In the genomic region with DNA sequence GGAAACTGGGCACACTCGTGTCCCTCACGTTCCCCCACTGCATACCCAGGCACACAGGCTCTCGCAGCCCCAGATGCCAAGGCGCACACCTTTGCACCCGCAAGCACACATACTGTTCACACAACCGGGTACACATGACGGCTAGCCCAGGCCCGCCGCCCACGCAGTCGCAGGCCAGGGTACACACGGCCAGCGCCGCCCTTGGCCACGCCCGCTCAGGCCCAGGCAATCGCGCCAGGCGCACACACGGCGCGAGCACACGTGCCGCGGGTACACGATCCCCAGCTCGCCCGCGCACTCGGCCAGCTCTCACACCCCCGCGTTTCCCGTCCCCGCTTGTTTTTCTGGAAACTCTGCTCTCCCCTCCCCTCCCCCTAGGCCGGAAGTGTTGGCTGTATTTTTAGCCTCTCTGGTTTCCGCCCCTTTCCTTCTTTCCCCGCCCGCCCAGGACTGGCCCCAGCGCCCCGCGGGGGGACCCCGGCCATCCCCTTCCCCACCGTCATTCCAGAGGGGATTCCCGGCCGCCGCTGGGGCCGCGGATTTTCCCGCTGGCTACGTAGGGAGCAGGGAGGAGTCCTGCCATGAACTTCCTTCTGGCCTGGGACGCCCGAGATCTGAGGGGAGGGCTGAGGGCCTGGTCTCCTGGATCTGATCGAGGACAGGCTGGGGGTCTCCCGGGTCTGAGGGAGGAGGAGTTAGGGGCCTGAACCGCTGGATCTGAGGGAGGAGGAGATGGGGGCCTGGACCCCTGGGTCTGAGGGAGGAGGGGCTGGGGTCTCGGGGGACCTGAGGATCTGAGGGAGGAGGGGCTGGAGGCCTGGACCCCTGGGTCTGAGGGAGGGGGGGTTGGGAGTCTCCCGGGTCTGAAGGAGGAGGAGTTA, we compare ENCODE assay signal across 8 cellular contexts. TPM values are rescaled to one million over a fixed set of nuclear protein-coding genes. Genes with fewer than 3 reads are reported as not detected.
DNase-seq lines count a peak whose midpoint lies in the region; ATAC-seq, FAIRE-seq and TF ChIP-seq lines count a peak whose summit lies in the region.

No MANE protein-coding gene starts in this region.

- peak overlapping the region; percentile 43 for H3K4me3 ChIP-seq in fibroblast of mammary gland (ENCODE audit: control insufficient read depth, low read depth, low read length)
- H3K4me3 ChIP-seq in naive thymus-derived CD4-positive, alpha-beta T cell (ENCODE audit: low read length), result peak overlapping the region; percentile 88

- ATAC-seq in naive thymus-derived CD4-positive, alpha-beta T cell, result peak; percentile 4
- peak; percentile 17 for ATAC-seq in stimulated activated effector memory CD8-positive, alpha-beta T cell treated with anti-CD3 and anti-CD28 coated beads, Interleukin-12 subunit alpha, Interleukin-12 subunit beta, amount 100 ng/mL, for 72 hours

- peak; percentile 51 for FAIRE-seq in HTR-8/SVneo (lab: Jason Lieb, UNC)

- no peak for TF ChIP-seq CTCF in fibroblast of mammary gland (conservative IDR thresholded peaks at IDR 0.05; ENCODE audit: control insufficient read depth, insufficient read depth, low read depth, low read length)

- H3K27me3 ChIP-seq in naive thymus-derived CD4-positive, alpha-beta T cell (ENCODE audit: control insufficient read depth in 2 of 2, insufficient read depth in 2 of 2, low read length in 2 of 2), result no peaks in the 10 kb centered on the region

- intact Hi-C loops in activated T-helper 2 cell treated with anti-CD3 and anti-CD28 coated beads, Interferon-gamma antibody, Interleukin-2, Interleukin-4, amounts not matched to agents 10 μg/mL and 5 μg/mL and 100 μg/mL, durations not matched to agents 14 hours and 24 hours and 36 hours (cut with micrococcal nuclease), result loop anchor here (10.0 kb wide), 1 partner anchor 548 kb away; no protein-coding TSS in a partner anchor
- intact Hi-C loops in naive thymus-derived CD4-positive, alpha-beta T cell (cut with micrococcal nuclease), result loop anchor here (1.0 to 2.0 kb wide), 3 partner anchors 10 to 552 kb away; partner anchors contain the start of genes MED29 (in 2 of the 2), PAF1 (in 2 of the 2) and PLEKHG2 (in 1 of the 2)

- no peaks in the 10 kb centered on the region for H3K9me3 ChIP-seq in naive thymus-derived CD4-positive, alpha-beta T cell (ENCODE audit: control insufficient read depth in 2 of 3, low read length in 3 of 3)

- H3K4me3 Mint-ChIP-seq in activated T-helper 2 cell treated with anti-CD3 and anti-CD28 coated beads, Interferon-gamma antibody, Interleukin-2, Interleukin-4, amounts not matched to agents 10 μg/mL and 5 μg/mL and 100 μg/mL, durations not matched to agents 14 hours and 24 hours and 36 hours (ENCODE audit: low read depth), result peak overlapping the region; percentile 79
- H3K4me3 Mint-ChIP-seq in naive thymus-derived CD4-positive, alpha-beta T cell, result peak overlapping the region; percentile 63 to 99 (median 86)
- peak overlapping the region; percentile 97 for H3K4me3 Mint-ChIP-seq in stimulated activated effector memory CD8-positive, alpha-beta T cell treated with anti-CD3 and anti-CD28 coated beads, Interleukin-12 subunit alpha, Interleukin-12 subunit beta, amount 100 ng/mL, for 72 hours

- H3K27me3 Mint-ChIP-seq in activated T-helper 2 cell treated with anti-CD3 and anti-CD28 coated beads, Interferon-gamma antibody, Interleukin-2, Interleukin-4, amounts not matched to agents 10 μg/mL and 5 μg/mL and 100 μg/mL, durations not matched to agents 14 hours and 24 hours and 36 hours (ENCODE audit: low read depth), result no peaks in the 10 kb centered on the region
- peaks cover 0 to 3% (median 0%) of the 10 kb centered on the region in 5 donors for H3K27me3 Mint-ChIP-seq in naive thymus-derived CD4-positive, alpha-beta T cell

- H3K27ac Mint-ChIP-seq in activated T-helper 2 cell treated with anti-CD3 and anti-CD28 coated beads, Interferon-gamma antibody, Interleukin-2, Interleukin-4, amounts not matched to agents 10 μg/mL and 5 μg/mL and 100 μg/mL, durations not matched to agents 14 hours and 24 hours and 36 hours, result peak overlapping the region; percentile 96
- peak overlapping the region; percentile 87 to 99 (median 97) for H3K27ac Mint-ChIP-seq in naive thymus-derived CD4-positive, alpha-beta T cell
- peak overlapping the region; percentile 98 for H3K27ac Mint-ChIP-seq in stimulated activated effector memory CD8-positive, alpha-beta T cell treated with anti-CD3 and anti-CD28 coated beads, Interleukin-12 subunit alpha, Interleukin-12 subunit beta, amount 100 ng/mL, for 72 hours

- POLR2A ChIA-PET in naive thymus-derived CD4-positive, alpha-beta T cell (lab: Charles Lee), result interaction anchor here (1.3 to 10.1 kb wide), 9 partner anchors 9 to 67 kb away, joined by 3 to 250 read pairs (median 14); partner anchors contain the start of genes GMFG, MED29, PAF1 and PLEKHG2

- peaks cover 21% of the 10 kb centered on the region for H3K36me3 Mint-ChIP-seq in activated T-helper 2 cell treated with anti-CD3 and anti-CD28 coated beads, Interferon-gamma antibody, Interleukin-2, Interleukin-4, amounts not matched to agents 10 μg/mL and 5 μg/mL and 100 μg/mL, durations not matched to agents 14 hours and 24 hours and 36 hours (ENCODE audit: low read depth)
- H3K36me3 Mint-ChIP-seq in naive thymus-derived CD4-positive, alpha-beta T cell, result peaks cover 0 to 14% (median 4%) of the 10 kb centered on the region in 5 donors
- peaks cover 63% of the 10 kb centered on the region for H3K36me3 Mint-ChIP-seq in stimulated activated effector memory CD8-positive, alpha-beta T cell treated with anti-CD3 and anti-CD28 coated beads, Interleukin-12 subunit alpha, Interleukin-12 subunit beta, amount 100 ng/mL, for 72 hours

- peak; percentile 82 for DNase-seq in NCI-H82 (lab: John Stamatoyannopoulos, UW)
- no peak for DNase-seq in NCI-H82 treated with DMSO at 0.1 percent for 48 hours (lab: John Stamatoyannopoulos, UW; ENCODE audit: unreplicated experiment)
- DNase-seq in HTR-8/SVneo (ENCODE audit: insufficient read length, low spot score), result no peak
- DNase-seq in RKO (ENCODE audit: low spot score), result peak; percentile 90
- peak; percentile 81 for DNase-seq in activated T-helper 2 cell treated with anti-CD3 and anti-CD28 coated beads, Interferon-gamma antibody, Interleukin-2, Interleukin-4, amounts not matched to agents 10 μg/mL and 5 μg/mL and 100 μg/mL, durations not matched to agents 14 hours and 24 hours and 36 hours (ENCODE audit: low spot score)
- DNase-seq in fibroblast of mammary gland (ENCODE audit: low read depth), result peak; percentile 94
- DNase-seq in naive thymus-derived CD4-positive, alpha-beta T cell, result peak; percentile 57 to 89 (median 81)
- DNase-seq in stimulated activated effector memory CD8-positive, alpha-beta T cell treated with anti-CD3 and anti-CD28 coated beads, Interleukin-12 subunit alpha, Interleukin-12 subunit beta, amount 100 ng/mL, for 72 hours (ENCODE audit: low spot score in 2 of 2), result peak; percentile 69 to 91

- H3K27ac ChIP-seq in naive thymus-derived CD4-positive, alpha-beta T cell (ENCODE audit: low read depth, low read length), result peak overlapping the region; percentile 100

- peaks cover 54% of the 10 kb centered on the region for H3K4me1 Mint-ChIP-seq in activated T-helper 2 cell treated with anti-CD3 and anti-CD28 coated beads, Interferon-gamma antibody, Interleukin-2, Interleukin-4, amounts not matched to agents 10 μg/mL and 5 μg/mL and 100 μg/mL, durations not matched to agents 14 hours and 24 hours and 36 hours (ENCODE audit: low read depth)
- H3K4me1 Mint-ChIP-seq in naive thymus-derived CD4-positive, alpha-beta T cell, result peaks cover 40 to 73% (median 66%) of the 10 kb centered on the region in 7 donors
- H3K4me1 Mint-ChIP-seq in stimulated activated effector memory CD8-positive, alpha-beta T cell treated with anti-CD3 and anti-CD28 coated beads, Interleukin-12 subunit alpha, Interleukin-12 subunit beta, amount 100 ng/mL, for 72 hours, result peaks cover 65% of the 10 kb centered on the region

- H3K9me3 Mint-ChIP-seq in activated T-helper 2 cell treated with anti-CD3 and anti-CD28 coated beads, Interferon-gamma antibody, Interleukin-2, Interleukin-4, amounts not matched to agents 10 μg/mL and 5 μg/mL and 100 μg/mL, durations not matched to agents 14 hours and 24 hours and 36 hours, result no peaks in the 10 kb centered on the region
- peaks cover 0 to 10% (median 0%) of the 10 kb centered on the region in 11 donors for H3K9me3 Mint-ChIP-seq in naive thymus-derived CD4-positive, alpha-beta T cell
- H3K9me3 Mint-ChIP-seq in stimulated activated effector memory CD8-positive, alpha-beta T cell treated with anti-CD3 and anti-CD28 coated beads, Interleukin-12 subunit alpha, Interleukin-12 subunit beta, amount 100 ng/mL, for 72 hours, result no peaks in the 10 kb centered on the region

- CTCF ChIA-PET in naive thymus-derived CD4-positive, alpha-beta T cell (lab: Charles Lee), result interaction anchor here (2.5 to 7.4 kb wide), 2 partner anchors 9 to 12 kb away, joined by 6 to 121 read pairs; partner anchors contain the start of genes MED29, PAF1 and PLEKHG2

- peaks cover 44 to 65% of the 10 kb centered on the region in 2 donors for H3K4me1 ChIP-seq in naive thymus-derived CD4-positive, alpha-beta T cell (ENCODE audit: control insufficient read depth in 2 of 2, insufficient read depth in 2 of 2, low read length in 2 of 2)

- H3K36me3 ChIP-seq in naive thymus-derived CD4-positive, alpha-beta T cell (ENCODE audit: control insufficient read depth in 2 of 3, insufficient read depth in 3 of 3, low read length in 3 of 3), result peaks cover under 1 to 10% (median under 1%) of the 10 kb centered on the region in 3 experiments

RNA-seq across cellular contexts. Expression of gene ZFP36, which starts 4.0 kb away (rescaled TPM):
- 45.4 and 46.9 TPM in 2 replicates for total RNA-seq in activated T-helper 2 cell treated with anti-CD3 and anti-CD28 coated beads, Interferon-gamma antibody, Interleukin-2, Interleukin-4, amounts not matched to agents 10 μg/mL and 5 μg/mL and 100 μg/mL, durations not matched to agents 14 hours and 24 hours and 36 hours
- 1,000 to 10,000 TPM in 1 of 5 experiments, 100 to 1,000 TPM in 3, 10 to 100 TPM in 1; 72.1 to 1,250 (median 187) TPM for total RNA-seq in naive thymus-derived CD4-positive, alpha-beta T cell
- polyA plus RNA-seq in naive thymus-derived CD4-positive, alpha-beta T cell, result 10 to 100 TPM; 75.5 to 97.1 TPM

RNA-seq across cellular contexts. Expression of gene PLEKHG2, which starts 9.8 kb away (rescaled TPM):
- total RNA-seq in activated T-helper 2 cell treated with anti-CD3 and anti-CD28 coated beads, Interferon-gamma antibody, Interleukin-2, Interleukin-4, amounts not matched to agents 10 μg/mL and 5 μg/mL and 100 μg/mL, durations not matched to agents 14 hours and 24 hours and 36 hours, result 49.8 and 50.7 TPM in 2 replicates
- total RNA-seq in naive thymus-derived CD4-positive, alpha-beta T cell, result 100 to 1,000 TPM in 1 of 5 experiments, 10 to 100 TPM in 4; 16.4 to 205 (median 58.2) TPM
- polyA plus RNA-seq in naive thymus-derived CD4-positive, alpha-beta T cell, result 10 to 100 TPM in 1 of 2 donors, 1 to 10 TPM in 1; 2.6 to 18.5 TPM

RNA-seq across cellular contexts. Expression of gene MED29, which starts 11.5 kb away (rescaled TPM):
- total RNA-seq in activated T-helper 2 cell treated with anti-CD3 and anti-CD28 coated beads, Interferon-gamma antibody, Interleukin-2, Interleukin-4, amounts not matched to agents 10 μg/mL and 5 μg/mL and 100 μg/mL, durations not matched to agents 14 hours and 24 hours and 36 hours, result 32.3 and 34.7 TPM in 2 replicates
- total RNA-seq in naive thymus-derived CD4-positive, alpha-beta T cell, result 10 to 100 TPM; 44.2 to 57.2 (median 49.4) TPM
- polyA plus RNA-seq in naive thymus-derived CD4-positive, alpha-beta T cell, result 10 to 100 TPM; 57.4 to 61.0 TPM

RNA-seq across cellular contexts. Expression of gene PAF1, which starts 11.8 kb away (rescaled TPM):
- 49.5 and 51.1 TPM in 2 replicates for total RNA-seq in activated T-helper 2 cell treated with anti-CD3 and anti-CD28 coated beads, Interferon-gamma antibody, Interleukin-2, Interleukin-4, amounts not matched to agents 10 μg/mL and 5 μg/mL and 100 μg/mL, durations not matched to agents 14 hours and 24 hours and 36 hours
- 100 to 1,000 TPM in 1 of 5 experiments, 10 to 100 TPM in 4; 42.8 to 104 (median 55.5) TPM for total RNA-seq in naive thymus-derived CD4-positive, alpha-beta T cell
- polyA plus RNA-seq in naive thymus-derived CD4-positive, alpha-beta T cell, result 10 to 100 TPM; 35.8 to 59.7 TPM

RNA-seq across cellular contexts. Expression of gene RPS16, which starts 33.1 kb away (rescaled TPM):
- total RNA-seq in activated T-helper 2 cell treated with anti-CD3 and anti-CD28 coated beads, Interferon-gamma antibody, Interleukin-2, Interleukin-4, amounts not matched to agents 10 μg/mL and 5 μg/mL and 100 μg/mL, durations not matched to agents 14 hours and 24 hours and 36 hours, result 2,627 and 2,674 TPM in 2 replicates
- 1,000 to 10,000 TPM; 2,281 to 4,335 (median 4,063) TPM for total RNA-seq in naive thymus-derived CD4-positive, alpha-beta T cell
- 1,000 to 10,000 TPM; 2,448 to 2,618 TPM for polyA plus RNA-seq in naive thymus-derived CD4-positive, alpha-beta T cell

Comparison
In these comparisons a context has a peak if more than half of its experiments do, and no peak if none do; other contexts are left out.
1. DNase-seq: peak in NCI-H82 (single experiment), RKO (single experiment), activated T-helper 2 cell treated with anti-CD3 and anti-CD28 coated beads, Interferon-gamma antibody, Interleukin-2, Interleukin-4, amounts not matched to agents 10 μg/mL and 5 μg/mL and 100 μg/mL, durations not matched to agents 14 hours and 24 hours and 36 hours (single experiment), fibroblast of mammary gland (single experiment), naive thymus-derived CD4-positive, alpha-beta T cell (9 of 9) and stimulated activated effector memory CD8-positive, alpha-beta T cell treated with anti-CD3 and anti-CD28 coated beads, Interleukin-12 subunit alpha, Interleukin-12 subunit beta, amount 100 ng/mL, for 72 hours (2 of 2); none in NCI-H82 treated with DMSO at 0.1 percent for 48 hours (single experiment) and HTR-8/SVneo (single experiment).
2. Peak in every context shown above with its lines, with median percentiles within 50 percentile points of each other: H3K27ac Mint-ChIP-seq and H3K4me3 Mint-ChIP-seq.